8 cellular contexts compared by ENCODE assay signal in the genomic region with DNA sequence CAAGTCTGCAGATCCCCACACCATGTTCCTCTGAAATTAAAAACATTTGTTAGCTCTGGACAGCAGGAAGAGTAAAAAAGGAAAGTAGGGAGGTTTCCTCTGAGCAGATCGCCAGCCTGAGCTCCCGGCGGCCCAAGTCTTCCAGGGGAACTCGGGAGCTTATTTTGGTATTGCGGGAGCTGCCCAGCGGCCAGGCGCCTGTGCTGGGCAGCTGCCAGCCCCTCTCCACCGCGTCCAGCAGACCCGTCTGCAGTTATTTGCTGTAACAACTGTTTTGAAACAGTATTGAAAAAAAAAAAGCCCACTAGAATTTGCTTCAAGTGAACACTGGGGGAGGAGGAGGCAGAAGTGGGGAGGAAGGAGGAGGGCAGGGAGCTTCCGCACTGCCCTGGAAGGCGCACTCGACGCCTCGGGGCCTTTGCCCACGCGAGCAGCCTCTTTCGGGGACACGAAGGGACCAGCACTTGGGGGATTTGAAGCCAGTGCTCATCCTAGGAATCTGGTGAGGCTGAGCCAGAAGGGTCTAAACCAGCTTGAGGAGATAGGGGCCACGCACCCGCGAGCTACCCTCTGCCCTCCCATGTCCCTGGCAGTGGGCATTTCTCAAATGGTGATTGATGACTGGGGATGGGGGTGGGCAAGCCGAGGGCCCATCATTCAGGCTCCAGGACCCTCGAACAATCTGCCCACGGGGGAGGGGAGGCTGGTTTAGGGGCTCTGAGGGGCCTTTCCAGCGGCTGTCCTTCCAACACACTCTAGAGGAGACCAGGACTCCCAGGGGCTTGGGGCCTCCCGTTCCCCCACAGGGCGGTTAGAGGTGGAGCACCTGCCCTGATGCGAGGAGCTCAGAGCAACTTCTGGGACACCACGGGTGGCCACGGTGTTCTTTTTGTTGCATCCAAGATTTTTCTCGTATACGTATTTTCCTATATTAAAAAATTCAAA. TPM values are rescaled to one million over a fixed set of nuclear protein-coding genes. Genes with fewer than 3 reads are reported as not detected.
A peak's percentile ranks its signal among the peaks of the same experiment; 100 is the strongest.
DNase-seq lines count a peak whose midpoint lies in the region; ATAC-seq and TF ChIP-seq lines count a peak whose summit lies in the region.

No MANE protein-coding gene starts in this region.

- TF ChIP-seq CTCF in choroid plexus epithelial cell (conservative IDR thresholded peaks at IDR 0.05; ENCODE audit: low read depth, low read length) (peak; percentile 8), type B pancreatic cell (conservative IDR thresholded peaks at IDR 0.05) (no peak)

- ATAC-seq in GM21619 (IDR thresholded peaks at IDR 0.05; ENCODE audit: unreplicated experiment), result no peak

- H3K4me1 Mint-ChIP-seq in activated T-cell treated with anti-CD3 and anti-CD28 coated beads, Interleukin-2, amount 50 U/mL, for 24 hours (ENCODE audit: low read depth), result peaks cover 26% of the 10 kb centered on the region
- peaks cover 34% of the 10 kb centered on the region for H3K4me1 Mint-ChIP-seq in type B pancreatic cell (ENCODE audit: unreplicated experiment)

- no peak overlapping the region for H3K27ac Mint-ChIP-seq in activated T-cell treated with anti-CD3 and anti-CD28 coated beads, Interleukin-2, amount 50 U/mL, for 24 hours
- H3K27ac Mint-ChIP-seq in type B pancreatic cell, result peak overlapping the region; percentile 92

- H3K4me3 Mint-ChIP-seq in activated T-cell treated with anti-CD3 and anti-CD28 coated beads, Interleukin-2, amount 50 U/mL, for 24 hours, result peak overlapping the region; percentile 27
- peak overlapping the region; percentile 89 for H3K4me3 Mint-ChIP-seq in type B pancreatic cell

- no peak for DNase-seq in activated T-cell treated with anti-CD3 and anti-CD28 coated beads, Interleukin-2, amount 50 U/mL, for 24 hours
- no peak for DNase-seq in activated T-cell treated with anti-CD3 and anti-CD28 coated beads, Interleukin-2, amount 50 U/mL, for 48 hours
- DNase-seq in choroid plexus epithelial cell (ENCODE audit: low read depth), result peak; percentile 63
- peak; percentile 56 for DNase-seq in medulla oblongata (ENCODE audit: extremely low spot score)
- no peak for DNase-seq in type B pancreatic cell (ENCODE audit: extremely low spot score, unreplicated experiment)
- DNase-seq in HUDEP-2 (lab: John Stamatoyannopoulos, UW; ENCODE audit: unreplicated experiment in 76 of 76), result no peak
- DNase-seq in activated CD4-positive, alpha-beta T cell treated with anti-CD3 and anti-CD28 coated beads, Interleukin-2, amount 50 U/mL, for 48 hours, result no peak

- no peaks in the 10 kb centered on the region for H3K36me3 Mint-ChIP-seq in activated T-cell treated with anti-CD3 and anti-CD28 coated beads, Interleukin-2, amount 50 U/mL, for 24 hours (ENCODE audit: low read depth)
- peaks cover 8% of the 10 kb centered on the region for H3K36me3 Mint-ChIP-seq in type B pancreatic cell

- H3K27me3 Mint-ChIP-seq in activated T-cell treated with anti-CD3 and anti-CD28 coated beads, Interleukin-2, amount 50 U/mL, for 24 hours, result peaks cover 76% of the 10 kb centered on the region
- peaks cover 7% of the 10 kb centered on the region for H3K27me3 Mint-ChIP-seq in type B pancreatic cell

- peak overlapping the region; percentile 66 for H3K4me3 ChIP-seq in choroid plexus epithelial cell (ENCODE audit: low read depth, low read length)

- H3K9me3 Mint-ChIP-seq in activated T-cell treated with anti-CD3 and anti-CD28 coated beads, Interleukin-2, amount 50 U/mL, for 24 hours, result no peaks in the 10 kb centered on the region
- H3K9me3 Mint-ChIP-seq in type B pancreatic cell, result no peaks in the 10 kb centered on the region

RNA-seq across cellular contexts. Expression of a gene that starts 3.0 kb away (rescaled TPM):
- 23.0 and 74.3 TPM in 2 replicates for total RNA-seq in type B pancreatic cell (ENCODE audit: low replicate concordance)

Comparison
In these comparisons a context has a peak if more than half of its experiments do, and no peak if none do; other contexts are left out.
1. DNase-seq: peak in choroid plexus epithelial cell (single experiment) and medulla oblongata (single experiment); none in activated T-cell treated with anti-CD3 and anti-CD28 coated beads, Interleukin-2, amount 50 U/mL, for 24 hours (single experiment), activated T-cell treated with anti-CD3 and anti-CD28 coated beads, Interleukin-2, amount 50 U/mL, for 48 hours (0 of 2), type B pancreatic cell (single experiment), HUDEP-2 (0 of 76) and activated CD4-positive, alpha-beta T cell treated with anti-CD3 and anti-CD28 coated beads, Interleukin-2, amount 50 U/mL, for 48 hours (0 of 2).